ENCODE assay signal across 12 cellular contexts in the genomic region with DNA sequence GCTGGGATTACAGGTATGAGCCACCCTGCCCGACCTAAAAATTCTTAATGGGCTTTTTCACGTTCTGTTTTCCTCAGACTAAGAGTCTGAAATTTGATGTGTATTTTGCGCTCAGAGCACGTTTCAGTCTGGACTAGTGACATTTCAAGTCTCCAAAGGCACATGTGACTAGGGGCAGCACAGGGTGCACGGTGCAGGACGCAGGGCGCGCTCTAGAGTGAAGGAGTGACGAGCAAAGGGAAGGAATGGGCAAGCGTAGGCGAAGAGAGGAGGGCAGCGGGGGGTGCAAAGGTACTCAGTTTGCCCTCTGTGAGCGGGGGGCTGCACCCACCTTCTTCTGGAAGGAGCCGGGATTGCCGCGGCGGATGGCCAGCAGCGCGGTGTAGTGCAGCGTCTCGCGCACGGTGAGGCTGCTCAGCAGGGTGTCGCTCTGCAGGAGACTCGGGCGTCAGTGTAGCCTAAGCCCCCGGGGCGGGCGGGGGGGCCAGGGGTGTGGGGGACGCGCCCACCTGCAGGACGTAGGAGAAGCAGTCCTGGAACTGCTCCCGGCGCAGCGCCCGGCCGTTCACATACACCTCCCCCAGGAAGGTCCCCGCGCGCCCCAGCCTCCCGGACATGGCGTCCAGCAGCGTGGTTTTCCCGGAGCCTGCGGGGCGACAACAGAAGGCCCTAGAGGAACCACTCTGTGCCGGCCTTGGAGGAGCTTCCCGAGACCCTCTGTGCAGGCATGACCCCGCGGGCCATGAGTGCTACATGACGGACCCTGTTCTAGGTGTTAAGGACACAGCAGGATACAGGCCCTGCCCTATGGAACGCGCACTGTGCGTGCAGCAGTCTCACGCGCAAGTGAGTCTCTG. TPM values are rescaled to one million over a fixed set of nuclear protein-coding genes. Genes with fewer than 3 reads are reported as not detected.
DNase-seq lines count a peak whose midpoint lies in the region; ATAC-seq and TF ChIP-seq lines count a peak whose summit lies in the region.
"Had no signal": no experiment of that assay in that cellular context is flagged by ENCODE, and none has a peak within 500 bp of the region (broad histone marks: within the 10 kb centered on the region; RNA-seq: fewer than 3 reads in every experiment).

No MANE protein-coding gene starts in this region.

- DNase-seq in GM23248 (peak; percentile 25), Panc1 (ENCODE audit: low read depth, low spot score) (no peak), glutamatergic neuron (peak; percentile 47), retina (peak; percentile 60), immature natural killer cell (no peak), activated gamma-delta T cell (lab: John Stamatoyannopoulos, UW) (no peak), NCI-H1930 (lab: John Stamatoyannopoulos, UW) (no peak), NCI-H2171 treated with DMSO at 0.1 percent for 48 hours (lab: John Stamatoyannopoulos, UW) (no peak)
- DNase-seq: activated CD4-positive, alpha-beta T cell treated with anti-CD3 and anti-CD28 coated beads for 1 hour; activated naive CD8-positive, alpha-beta T cell treated with anti-CD3 and anti-CD28 coated beads, Interleukin-2, amount 10 ng/mL, durations not matched to agents 7 days and 5 days; foreskin melanocyte had no signal

- H2AFZ ChIP-seq in GM23248 = peak overlapping the region; percentile 28; the same call in 1 of the 2 replicates

- peak overlapping the region; percentile 54 for H3K4me2 ChIP-seq in GM23248 (ENCODE audit: unreplicated experiment)

- no peak for TF ChIP-seq CTCF in Panc1 (IDR thresholded peaks at IDR 0.05)
- no peak for TF ChIP-seq CTCF in glutamatergic neuron (IDR thresholded peaks at IDR 0.05; ENCODE audit: partially characterized antibody, unreplicated experiment)

- no peaks in the 10 kb centered on the region for H4K20me1 ChIP-seq in GM23248 (ENCODE audit: insufficient read depth)

- ATAC-seq in Panc1 = peak; percentile 77

- BruUV-seq in Panc1 (replicated peaks; lab: Mats Ljungman, UMichigan) = no TSS peak

- in situ Hi-C loops in GM23248 (cut with MboI) = no loop called here
- in situ Hi-C loops in Panc1 (cut with HindIII; ENCODE audit: low pct_unique_long_range_greater_than_20kb, low sequenced_read_pairs) = no loop called here

- H3F3A ChIP-seq in GM23248 (ENCODE audit: insufficient read depth) = no peaks in the 10 kb centered on the region

- H3K4me1 Mint-ChIP-seq in glutamatergic neuron (ENCODE audit: low read depth, unreplicated experiment) = peaks cover 3% of the 10 kb centered on the region
- no peaks in the 10 kb centered on the region for H3K4me1 Mint-ChIP-seq in immature natural killer cell

- H3K9me2 ChIP-seq in GM23248 (ENCODE audit: insufficient read depth) = no peaks in the 10 kb centered on the region

- POLR2A ChIA-PET in Panc1 (lab: Charles Lee) = no interaction called here

- H3K9me3 ChIP-seq in GM23248 (ENCODE audit: low read depth) = no peaks in the 10 kb centered on the region
- no peaks in the 10 kb centered on the region for H3K9me3 ChIP-seq in Panc1 (ENCODE audit: control insufficient read depth, insufficient read depth, low read depth, low read length)
- H3K9me3 ChIP-seq: neutrophil had no signal

- no peaks in the 10 kb centered on the region for H3K79me2 ChIP-seq in GM23248 (ENCODE audit: insufficient read depth)

- no peak overlapping the region for H3K9ac ChIP-seq in GM23248

- H3K9me3 Mint-ChIP-seq in glutamatergic neuron (ENCODE audit: unreplicated experiment) (peaks cover 2% of the 10 kb centered on the region), immature natural killer cell (no peaks in the 10 kb centered on the region)
- H3K9me3 Mint-ChIP-seq: activated naive CD8-positive, alpha-beta T cell treated with anti-CD3 and anti-CD28 coated beads, Interleukin-2, amount 10 ng/mL, durations not matched to agents 7 days and 5 days had no signal

- CTCF ChIA-PET in Panc1 (lab: Charles Lee) = no interaction called here

- H3K36me3 Mint-ChIP-seq in glutamatergic neuron (ENCODE audit: unreplicated experiment) (no peaks in the 10 kb centered on the region), immature natural killer cell (no peaks in the 10 kb centered on the region)
- H3K36me3 Mint-ChIP-seq: activated naive CD8-positive, alpha-beta T cell treated with anti-CD3 and anti-CD28 coated beads, Interleukin-2, amount 10 ng/mL, durations not matched to agents 7 days and 5 days had no signal

- H3K27ac Mint-ChIP-seq in glutamatergic neuron (ENCODE audit: unreplicated experiment) = no peak overlapping the region
- H3K27ac Mint-ChIP-seq in immature natural killer cell = no peak overlapping the region
- H3K27ac Mint-ChIP-seq: activated naive CD8-positive, alpha-beta T cell treated with anti-CD3 and anti-CD28 coated beads, Interleukin-2, amount 10 ng/mL, durations not matched to agents 7 days and 5 days had no signal

- peaks cover 28% of the 10 kb centered on the region for H3K27me3 ChIP-seq in GM23248 (replicated peaks; ENCODE audit: insufficient read depth)
- peaks cover 6% of the 10 kb centered on the region; the same call in 1 of the 2 replicates for H3K27me3 ChIP-seq in Panc1 (ENCODE audit: control insufficient read depth, insufficient read depth, low read length)

- no peak overlapping the region for H3K27ac ChIP-seq in GM23248
- H3K27ac ChIP-seq in Panc1 (ENCODE audit: low read length) = no peak overlapping the region
- H3K27ac ChIP-seq: neutrophil had no signal

- H3K4me3 ChIP-seq in GM23248 = peak overlapping the region; percentile 23; the same call in 1 of the 2 replicates
- peak overlapping the region; percentile 27 to 45 for H3K4me3 ChIP-seq in Panc1 (ENCODE audit: low read depth in 2 of 2, low read length in 2 of 2)

- H3K36me3 ChIP-seq in GM23248 (ENCODE audit: low read depth) (no peaks in the 10 kb centered on the region), Panc1 (ENCODE audit: control insufficient read depth, insufficient read depth, low read length) (no peaks in the 10 kb centered on the region)
- H3K36me3 ChIP-seq: neutrophil had no signal

- WGBS in GM23248 (ENCODE audit: low coverage in 1 of 2, low lambda C conversion rate in 2 of 2, missing lambda C conversion rate in 2 of 2), 2 experiments = 19 to 21% methylated on average over 37 to 44 of the region's 56 CpGs

- H3K4me3 Mint-ChIP-seq in glutamatergic neuron (ENCODE audit: unreplicated experiment) = peak overlapping the region; percentile 91
- no peak overlapping the region for H3K4me3 Mint-ChIP-seq in immature natural killer cell
- H3K4me3 Mint-ChIP-seq: activated naive CD8-positive, alpha-beta T cell treated with anti-CD3 and anti-CD28 coated beads, Interleukin-2, amount 10 ng/mL, durations not matched to agents 7 days and 5 days had no signal

- intact Hi-C loops in Panc1 (cut with micrococcal nuclease; ENCODE audit: unreplicated experiment) = no loop called here

- H3K4me1 ChIP-seq in GM23248 (ENCODE audit: insufficient read depth) = no peaks in the 10 kb centered on the region
- no peaks in the 10 kb centered on the region for H3K4me1 ChIP-seq in Panc1 (ENCODE audit: control insufficient read depth, insufficient read depth, low read length)

- H3K27me3 Mint-ChIP-seq in glutamatergic neuron (ENCODE audit: unreplicated experiment) (peaks cover 5% of the 10 kb centered on the region), immature natural killer cell (ENCODE audit: low read depth in 3 of 3) (peaks cover 2 to 13% (median 5%) of the 10 kb centered on the region in 3 donors)

RNA-seq across cellular contexts. Expression of gene ABCG5, which starts 7.0 kb away (rescaled TPM):
- total RNA-seq in GM23248 (2014; rRNA removed; shearing (Covaris generic)) = not detected in 2 replicates
- polyA plus RNA-seq in GM23248 (2016; fragmentation: Nextera tagmentation; extraction: Ambion mirVana) (not detected in 2 replicates), immature natural killer cell (not detected)
- total RNA-seq in Panc1 (2021; ENCODE audit: unreplicated experiment) (0.05 TPM), glutamatergic neuron (ENCODE audit: unreplicated experiment) (not detected)
- 0.10 TPM for polyA plus RNA-seq in Panc1 (2012; ENCODE audit: insufficient read length)
- total RNA-seq: activated naive CD8-positive, alpha-beta T cell treated with anti-CD3 and anti-CD28 coated beads, Interleukin-2, amount 10 ng/mL, durations not matched to agents 7 days and 5 days had no signal

RNA-seq across cellular contexts. Expression of gene ABCG8, which starts 7.1 kb away (rescaled TPM):
- not detected in 2 replicates for total RNA-seq in GM23248 (2014; rRNA removed; shearing (Covaris generic))
- polyA plus RNA-seq in GM23248 (2016; fragmentation: Nextera tagmentation; extraction: Ambion mirVana) (0.04 TPM in 1 of 2 replicates, not detected in the other), immature natural killer cell (not detected)
- total RNA-seq in Panc1 (2021; ENCODE audit: unreplicated experiment) (0.03 TPM), glutamatergic neuron (ENCODE audit: unreplicated experiment) (not detected)
- polyA plus RNA-seq in Panc1 (2012; ENCODE audit: insufficient read length) = 0.15 TPM
- total RNA-seq: activated naive CD8-positive, alpha-beta T cell treated with anti-CD3 and anti-CD28 coated beads, Interleukin-2, amount 10 ng/mL, durations not matched to agents 7 days and 5 days had no signal

RNA-seq across cellular contexts. Expression of gene DYNC2LI1, which starts 57.8 kb away (rescaled TPM):
- total RNA-seq in GM23248 (2014; rRNA removed; shearing (Covaris generic)) = 15.9 and 21.0 TPM in 2 replicates
- polyA plus RNA-seq in GM23248 (2016; fragmentation: Nextera tagmentation; extraction: Ambion mirVana) (21.9 and 25.4 TPM in 2 replicates), immature natural killer cell (10 to 100 TPM in 1 of 3 donors, 1 to 10 TPM in 2; 5.7 to 11.5 (median 5.9) TPM)
- total RNA-seq in Panc1 (2021; ENCODE audit: unreplicated experiment) (8.5 TPM), glutamatergic neuron (ENCODE audit: unreplicated experiment) (11.9 TPM)
- polyA plus RNA-seq in Panc1 (2012; ENCODE audit: insufficient read length) = 5.4 TPM

Comparison
In these comparisons a context has a peak if more than half of its experiments do, and no peak if none do; other contexts are left out.
1. DNase-seq: peak in GM23248 (single experiment), glutamatergic neuron (single experiment) and retina (single experiment); none in Panc1 (single experiment), immature natural killer cell (0 of 3), activated gamma-delta T cell (single experiment), NCI-H1930 (0 of 2) and NCI-H2171 treated with DMSO at 0.1 percent for 48 hours (single experiment).